Comparison of ENCODE assay signal across 1 cellular context in genomic region chr20:43590392-43591303, GRCh38.
TF ChIP-seq lines count a peak whose summit lies in the region.

IFT52 (plus strand) TSS chr20:43590937; CDS start chr20:43594699, 3,762 bp downstream.

TF ChIP-seq in K562, 482 proteins besides CTCF, POLR2A, EP300 and RAD21 (continued from another document):
- TF ChIP-seq SFPQ (IDR thresholded peaks at IDR 0.05; ENCODE audit: low read depth, low read length) = no peak
- no peak for TF ChIP-seq CHCHD3 (CRISPR knock-in tag; IDR thresholded peaks at IDR 0.05)
- no peak for TF ChIP-seq E2F5 (CRISPR knock-in tag; IDR thresholded peaks at IDR 0.05)
- no peak for TF ChIP-seq ZNF3 (CRISPR knock-in tag; IDR thresholded peaks at IDR 0.05)
- TF ChIP-seq HBP1 (CRISPR knock-in tag; IDR thresholded peaks at IDR 0.05) = no peak
- 0 out of 4 replicates have a peak, but pooled peaks of 1 of the 2 experiments have one; percentile 26 for TF ChIP-seq TBL1XR1 (IDR thresholded peaks at IDR 0.05; ENCODE audit: low read length in 2 of 2)
- no peak for TF ChIP-seq MLLT1 (IDR thresholded peaks at IDR 0.05)
- no peak; the same call in 1 of the 2 replicates for TF ChIP-seq ARID3A (IDR thresholded peaks at IDR 0.05; ENCODE audit: borderline replicate concordance, low read depth, low read length)
- no peak for TF ChIP-seq PCBP1 (IDR thresholded peaks at IDR 0.05; ENCODE audit: low read depth, low read length, poor library complexity, severe bottlenecking)
- no peak for TF ChIP-seq STAT5B (CRISPR knock-in tag; IDR thresholded peaks at IDR 0.05)
- peak; percentile 89 for TF ChIP-seq EGR1 (conservative IDR thresholded peaks at IDR 0.05)
- TF ChIP-seq THRB (CRISPR knock-in tag; conservative IDR thresholded peaks at IDR 0.05) = no peak
- TF ChIP-seq TAF7 (tag; IDR thresholded peaks at IDR 0.05) = no peak
- TF ChIP-seq PRMT5 (CRISPR knock-in tag; IDR thresholded peaks at IDR 0.05) = no peak
- no peak for TF ChIP-seq ZZZ3 (IDR thresholded peaks at IDR 0.05)
- TF ChIP-seq USF2 (CRISPR knock-in tag; IDR thresholded peaks at IDR 0.05) = no peak
- TF ChIP-seq SAFB (IDR thresholded peaks at IDR 0.05; ENCODE audit: borderline replicate concordance, low read depth, low read length) = no peak
- no peak for TF ChIP-seq NFRKB (IDR thresholded peaks at IDR 0.05; ENCODE audit: low read depth)
- TF ChIP-seq TEAD4 (IDR thresholded peaks at IDR 0.05; ENCODE audit: low read length) = no peak; the same call in 1 of the 2 replicates
- TF ChIP-seq TEAD4 (CRISPR knock-in tag; IDR thresholded peaks at IDR 0.05; ENCODE audit: borderline replicate concordance) = no peak
- TF ChIP-seq FOS (IDR thresholded peaks at IDR 0.05; ENCODE audit: extremely low read depth, insufficient read length) = no peak
- TF ChIP-seq NR2C1 (IDR thresholded peaks at IDR 0.05) = no peak
- TF ChIP-seq NR2C1 (tag; IDR thresholded peaks at IDR 0.05) = no peak; the same call in 1 of the 2 replicates
- no peak for TF ChIP-seq MYBL2 (IDR thresholded peaks at IDR 0.05; ENCODE audit: low read depth)
- TF ChIP-seq MYBL2 (CRISPR knock-in tag; IDR thresholded peaks at IDR 0.05; ENCODE audit: borderline replicate concordance) = no peak
- TF ChIP-seq STAG1 (CRISPR knock-in tag; IDR thresholded peaks at IDR 0.05; ENCODE audit: borderline replicate concordance) = no peak
- TF ChIP-seq ZBTB43 (CRISPR knock-in tag; IDR thresholded peaks at IDR 0.05) = no peak
